8 cellular contexts compared by ENCODE assay signal in genomic region chr20:62776692-62777527, GRCh38. TPM values are rescaled to one million over a fixed set of nuclear protein-coding genes. Genes with fewer than 3 reads are reported as not detected.
DNase-seq lines count a peak whose midpoint lies in the region; ATAC-seq and TF ChIP-seq lines count a peak whose summit lies in the region.

No MANE protein-coding gene starts in this region.

- peak overlapping the region; percentile 50 for H3K4me3 Mint-ChIP-seq in activated T-cell treated with anti-CD3 and anti-CD28 coated beads, Interleukin-2, amount 50 U/mL, for 4 hours

- CTCF ChIA-PET in OCI-LY7 (lab: Charles Lee; ENCODE audit: unreplicated experiment): no interaction called here

- TF ChIP-seq CTCF in OCI-LY7 (conservative IDR thresholded peaks at IDR 0.05; ENCODE audit: low read length): no peak

- H3K27ac ChIP-seq in OCI-LY7 (ENCODE audit: low read depth, low read length, poor library complexity, severe bottlenecking): peak overlapping the region; percentile 67

- BruUV-seq in OCI-LY7 (replicated peaks; lab: Mats Ljungman, UMichigan): no TSS peak

- H2AFZ ChIP-seq in OCI-LY7 (ENCODE audit: low read length): peak overlapping the region; percentile 44; the same call in 1 of the 2 replicates

- intact Hi-C loops in OCI-LY7 (cut with micrococcal nuclease; ENCODE audit: unreplicated experiment): no loop called here

- no peaks in the 10 kb centered on the region for H3K9me2 ChIP-seq in OCI-LY7 (ENCODE audit: insufficient read depth, low read length)

- H3K9me3 Mint-ChIP-seq in activated T-cell treated with anti-CD3 and anti-CD28 coated beads, Interleukin-2, amount 50 U/mL, for 4 hours: no peaks in the 10 kb centered on the region

- H3K36me3 ChIP-seq in OCI-LY7 (ENCODE audit: insufficient read depth, low read length): no peaks in the 10 kb centered on the region

- H3K4me2 ChIP-seq in OCI-LY7 (ENCODE audit: low read length): peak overlapping the region; percentile 85

- H3K4me1 Mint-ChIP-seq in activated T-cell treated with anti-CD3 and anti-CD28 coated beads, Interleukin-2, amount 50 U/mL, for 4 hours (ENCODE audit: low read depth): peaks cover 56% of the 10 kb centered on the region

- no peaks in the 10 kb centered on the region for H3K36me3 Mint-ChIP-seq in activated T-cell treated with anti-CD3 and anti-CD28 coated beads, Interleukin-2, amount 50 U/mL, for 4 hours (ENCODE audit: insufficient read depth)

- H4K20me1 ChIP-seq in OCI-LY7 (ENCODE audit: insufficient read depth, low read length): no peaks in the 10 kb centered on the region

- no peaks in the 10 kb centered on the region for H3K79me2 ChIP-seq in OCI-LY7 (ENCODE audit: insufficient read depth, low read depth, low read length)

- H3K9me3 ChIP-seq in OCI-LY7 (ENCODE audit: low read length): no peaks in the 10 kb centered on the region

- peak; percentile 76 to 81 for ATAC-seq in activated T-cell treated with anti-CD3 and anti-CD28 coated beads, Interleukin-2, amount 50 U/mL, for 4 hours
- ATAC-seq in GM19023 (IDR thresholded peaks at IDR 0.05; ENCODE audit: unreplicated experiment) (no peak), GM18502 (IDR thresholded peaks at IDR 0.05; ENCODE audit: poor library complexity, unreplicated experiment) (no peak)

- H3K27me3 Mint-ChIP-seq in activated T-cell treated with anti-CD3 and anti-CD28 coated beads, Interleukin-2, amount 50 U/mL, for 4 hours (ENCODE audit: low read depth): no peaks in the 10 kb centered on the region

- POLR2A ChIA-PET in OCI-LY7 (lab: Charles Lee): no interaction called here

- H3K4me1 ChIP-seq in OCI-LY7 (ENCODE audit: insufficient read depth, low read length, poor library complexity, severe bottlenecking): peaks cover 40% of the 10 kb centered on the region

- peak overlapping the region; percentile 63 for H3K4me3 ChIP-seq in OCI-LY7 (ENCODE audit: low read depth, low read length, poor library complexity, severe bottlenecking)

- DNase-seq in NCI-H524 (lab: John Stamatoyannopoulos, UW): peak; percentile 40 to 60
- no peak for DNase-seq in NCI-H524 treated with DMSO at 0.1 percent for 48 hours (lab: John Stamatoyannopoulos, UW)
- DNase-seq in OCI-LY7 (ENCODE audit: low spot score): peak; percentile 86
- DNase-seq in activated T-cell treated with anti-CD3 and anti-CD28 coated beads, Interleukin-2, amount 50 U/mL, for 4 hours: peak; percentile 48
- DNase-seq in lung microvascular endothelial cell (ENCODE audit: low read depth in 2 of 2): peak; percentile 30 to 33
- DNase-seq in epidermal melanocyte (ENCODE audit: insufficient read length, low spot score): no peak

RNA-seq across cellular contexts. Expression of gene MRGBP, which starts 19.4 kb away (rescaled TPM):
- 22.2 and 25.1 TPM in 2 replicates for total RNA-seq in OCI-LY7 (2014; rRNA removed; shearing (Covaris generic))
- total RNA-seq in OCI-LY7 (2022): 19.9 and 22.6 TPM in 2 replicates
- total RNA-seq in activated T-cell treated with anti-CD3 and anti-CD28 coated beads, Interleukin-2, amount 50 U/mL, for 4 hours: 10 to 100 TPM; 14.5 to 18.3 (median 18.1) TPM
- total RNA-seq in lung microvascular endothelial cell: 12.4 and 12.7 TPM in 2 replicates

RNA-seq across cellular contexts. Expression of gene OGFR, which starts 27.7 kb away (rescaled TPM):
- total RNA-seq in OCI-LY7 (2014; rRNA removed; shearing (Covaris generic)): 64.8 and 75.6 TPM in 2 replicates
- 66.2 and 69.9 TPM in 2 replicates for total RNA-seq in OCI-LY7 (2022)
- total RNA-seq in activated T-cell treated with anti-CD3 and anti-CD28 coated beads, Interleukin-2, amount 50 U/mL, for 4 hours: 10 to 100 TPM; 45.8 to 57.9 (median 53.9) TPM
- total RNA-seq in lung microvascular endothelial cell: 19.2 and 23.0 TPM in 2 replicates

RNA-seq across cellular contexts. Expression of gene COL9A3, which starts 39.9 kb away (rescaled TPM):
- 1.0 and 1.7 TPM in 2 replicates for total RNA-seq in OCI-LY7 (2014; rRNA removed; shearing (Covaris generic))
- 5.2 and 6.1 TPM in 2 replicates for total RNA-seq in OCI-LY7 (2022)
- total RNA-seq in activated T-cell treated with anti-CD3 and anti-CD28 coated beads, Interleukin-2, amount 50 U/mL, for 4 hours: under 1 TPM; 0.10 to 0.33 (median 0.21) TPM
- total RNA-seq in lung microvascular endothelial cell: 0.44 and 0.99 TPM in 2 replicates

Comparison
In these comparisons a context has a peak if more than half of its experiments do, and no peak if none do; other contexts are left out.
1. DNase-seq: peak in NCI-H524 (2 of 2), OCI-LY7 (single experiment), activated T-cell treated with anti-CD3 and anti-CD28 coated beads, Interleukin-2, amount 50 U/mL, for 4 hours (single experiment) and lung microvascular endothelial cell (2 of 2); none in NCI-H524 treated with DMSO at 0.1 percent for 48 hours (single experiment) and epidermal melanocyte (single experiment).
2. ATAC-seq: peak in activated T-cell treated with anti-CD3 and anti-CD28 coated beads, Interleukin-2, amount 50 U/mL, for 4 hours (2 of 2); none in GM19023 (single experiment) and GM18502 (single experiment).